ENCODE assay signal across 8 cellular contexts in the genomic region with DNA sequence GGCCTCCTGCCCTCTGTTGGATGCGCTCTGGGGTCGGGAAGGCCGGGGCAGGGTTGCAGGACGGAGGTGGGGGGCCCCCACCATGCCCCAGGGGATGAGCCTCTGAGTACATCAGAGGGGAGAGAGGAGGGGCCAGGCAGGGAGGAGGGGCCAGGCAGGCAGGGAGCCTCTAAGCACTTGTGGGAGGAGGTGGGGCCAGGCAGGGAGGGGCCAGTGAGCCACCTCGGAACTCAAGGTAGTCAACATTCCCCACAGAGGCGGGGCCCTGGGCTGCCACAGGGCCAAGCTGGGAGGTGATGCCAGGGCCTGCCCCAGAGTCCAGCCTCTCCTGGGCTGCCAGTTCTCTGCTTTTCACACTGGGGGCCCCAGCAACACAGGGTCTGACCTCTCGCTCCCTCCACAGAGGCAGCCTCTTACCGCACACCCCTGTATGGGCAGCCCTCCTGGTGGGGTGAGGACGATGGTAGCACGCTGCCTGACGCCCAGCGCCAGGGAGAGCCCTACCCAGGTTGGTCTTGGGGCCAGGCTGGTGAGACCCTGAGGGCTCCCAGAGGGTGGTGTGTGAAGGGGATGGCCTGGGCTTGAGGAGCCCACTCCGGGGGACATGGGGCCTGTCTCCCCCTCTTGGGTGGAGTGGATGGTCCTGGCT. TPM values are rescaled to one million over a fixed set of nuclear protein-coding genes. Genes with fewer than 3 reads are reported as not detected.
DNase-seq lines count a peak whose midpoint lies in the region; ATAC-seq and TF ChIP-seq lines count a peak whose summit lies in the region.

No MANE protein-coding gene starts in this region.

- no peak for TF ChIP-seq CTCF in Peyer's patch (IDR thresholded peaks at IDR 0.05)

- H3K79me2 ChIP-seq in GM23248 (ENCODE audit: insufficient read depth): no peaks in the 10 kb centered on the region

- DNase-seq in Right ventricle myocardium superior (peak; percentile 33), cardiac septum (ENCODE audit: low spot score) (no peak), Peyer's patch (peak in 2 of 3 donors; percentile 86 to 87), right cardiac atrium (peak; percentile 15 to 45 (median 29)), cerebellum (ENCODE audit: low spot score) (no peak), GM23248 (no peak), RKO (ENCODE audit: low spot score) (no peak)
- DNase-seq in central memory CD4-positive, alpha-beta T cell: no peak

- no peak overlapping the region for H3K4me3 ChIP-seq in Peyer's patch
- H3K4me3 ChIP-seq in right cardiac atrium (ENCODE audit: low read length): no peak overlapping the region
- H3K4me3 ChIP-seq in GM23248: no peak overlapping the region

- no peaks in the 10 kb centered on the region for H4K20me1 ChIP-seq in GM23248 (ENCODE audit: insufficient read depth)

- ATAC-seq in Right ventricle myocardium superior (ENCODE audit: poor library complexity): peak; percentile 3
- ATAC-seq in right cardiac atrium: no peak

- H3K9me3 ChIP-seq in Peyer's patch (no peaks in the 10 kb centered on the region), right cardiac atrium (ENCODE audit: control insufficient read depth, low read length) (no peaks in the 10 kb centered on the region), GM23248 (ENCODE audit: low read depth) (no peaks in the 10 kb centered on the region)

- WGBS in right cardiac atrium: 75% methylated on average over 13 of the region's 13 CpGs
- WGBS in GM23248 (ENCODE audit: low coverage in 1 of 2, low lambda C conversion rate in 2 of 2, missing lambda C conversion rate in 2 of 2), 2 experiments: 81 to 85% methylated on average over 8 to 13 of the region's 13 CpGs

- H3K27me3 ChIP-seq in Peyer's patch (no peaks in the 10 kb centered on the region), right cardiac atrium (ENCODE audit: control insufficient read depth, insufficient read depth) (no peaks in the 10 kb centered on the region), GM23248 (replicated peaks; ENCODE audit: insufficient read depth) (no peaks in the 10 kb centered on the region)

- H3K36me3 ChIP-seq in Peyer's patch: peaks cover 0 to 66% (median 0%) of the 10 kb centered on the region in 3 donors
- no peaks in the 10 kb centered on the region for H3K36me3 ChIP-seq in GM23248 (ENCODE audit: low read depth)

- H3K4me1 ChIP-seq in Peyer's patch: no peaks in the 10 kb centered on the region
- no peaks in the 10 kb centered on the region for H3K4me1 ChIP-seq in right cardiac atrium (ENCODE audit: control insufficient read depth, insufficient read depth, low read length)
- no peaks in the 10 kb centered on the region for H3K4me1 ChIP-seq in GM23248 (ENCODE audit: insufficient read depth)

- in situ Hi-C loops in GM23248 (cut with MboI): no loop called here

- H3K27ac ChIP-seq in Peyer's patch (peak overlapping the region in 1 of 4 donors; percentile 39), right cardiac atrium (ENCODE audit: low read length) (no peak overlapping the region), GM23248 (no peak overlapping the region)

- H3F3A ChIP-seq in GM23248 (ENCODE audit: insufficient read depth): no peaks in the 10 kb centered on the region

- no peak overlapping the region for H3K4me2 ChIP-seq in GM23248 (ENCODE audit: unreplicated experiment)

- intact Hi-C loops in Right ventricle myocardium superior (cut with DNase I) (no loop called here), cardiac septum (cut with DNase I) (no loop called here), right cardiac atrium (cut with DNase I) (no loop called here)

- no peak for TF ChIP-seq POLR2A in Peyer's patch (IDR thresholded peaks at IDR 0.05)

- no peak overlapping the region for H3K9ac ChIP-seq in GM23248

- H2AFZ ChIP-seq in GM23248: no peak overlapping the region

- H3K9me2 ChIP-seq in GM23248 (ENCODE audit: insufficient read depth): no peaks in the 10 kb centered on the region

RNA-seq across cellular contexts. Expression of gene CEP170B, which starts 17.4 kb away (rescaled TPM):
- total RNA-seq in Right ventricle myocardium superior (9.5 TPM), cardiac septum (19.2 TPM), Peyer's patch (100 to 1,000 TPM in 1 of 4 donors, 10 to 100 TPM in 3; 42.1 to 112 (median 83.8) TPM), right cardiac atrium (10 to 100 TPM; 10.4 to 19.1 (median 11.9) TPM), cerebellum (13.3 TPM)
- polyA plus RNA-seq in right cardiac atrium (8.4 TPM), GM23248 (2016; fragmentation: Nextera tagmentation; extraction: Ambion mirVana) (2.5 and 2.7 TPM in 2 replicates)
- total RNA-seq in GM23248 (2014; rRNA removed; shearing (Covaris generic)): 23.3 and 24.5 TPM in 2 replicates

RNA-seq across cellular contexts. Expression of gene PLD4, which starts 42.2 kb away (rescaled TPM):
- total RNA-seq in Right ventricle myocardium superior: 0.13 TPM
- total RNA-seq in cardiac septum: 0.51 TPM
- 1 to 10 TPM in 2 of 4 donors, not detected in 2; 1.7 to 4.1 TPM for total RNA-seq in Peyer's patch
- total RNA-seq in right cardiac atrium: under 1 TPM; 0.06 to 0.88 (median 0.20) TPM
- polyA plus RNA-seq in right cardiac atrium: 0.05 TPM
- 3.9 TPM for total RNA-seq in cerebellum
- total RNA-seq in GM23248 (2014; rRNA removed; shearing (Covaris generic)): not detected in 2 replicates
- not detected in 2 replicates for polyA plus RNA-seq in GM23248 (2016; fragmentation: Nextera tagmentation; extraction: Ambion mirVana)

Comparison
In these comparisons a context has a peak if more than half of its experiments do, and no peak if none do; other contexts are left out.
1. DNase-seq: peak in Right ventricle myocardium superior (single experiment), Peyer's patch (2 of 3) and right cardiac atrium (3 of 3); none in cardiac septum (single experiment), central memory CD4-positive, alpha-beta T cell (single experiment), cerebellum (single experiment), GM23248 (single experiment) and RKO (single experiment).